In genomic region chr7:20794676-20795075, GRCh38 we compare ENCODE assay signal across 1 cellular context.
TF ChIP-seq lines count a peak whose summit lies in the region.

No MANE protein-coding gene starts in this region.

TF ChIP-seq in H1, 55 proteins besides CTCF, POLR2A, EP300 and RAD21:
- no peak for TF ChIP-seq TEAD4 (IDR thresholded peaks at IDR 0.05; ENCODE audit: low read depth, low read length)
- peak; percentile 50 for TF ChIP-seq RNF2 (IDR thresholded peaks at IDR 0.05; ENCODE audit: borderline replicate concordance, low read depth, low read length, missing control alignments, poor library complexity, severe bottlenecking)
